ENCODE assay signal across 34 cellular contexts in the genomic region with DNA sequence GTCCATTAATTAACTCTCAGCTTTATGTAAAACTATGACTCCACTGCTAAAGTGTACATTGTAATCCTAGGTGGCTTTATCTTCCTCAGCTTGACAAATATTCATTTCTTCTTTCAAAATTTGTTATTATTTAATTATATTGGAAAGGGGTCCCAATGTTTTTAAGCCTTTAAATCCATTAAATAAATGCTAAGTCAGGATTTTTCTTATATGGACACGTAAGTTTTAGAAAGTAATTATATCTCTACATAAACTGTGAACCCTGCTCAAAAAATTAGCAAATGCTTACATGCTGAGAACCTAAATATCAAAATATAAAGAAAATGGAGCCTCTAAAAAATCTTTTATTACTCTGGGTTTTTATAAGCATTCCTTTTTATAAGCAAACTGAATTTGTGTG.
"Had no signal": no experiment of that assay in that cellular context is flagged by ENCODE, and none has a peak within 500 bp of the region (broad histone marks: within the 10 kb centered on the region; RNA-seq: fewer than 3 reads in every experiment).

No MANE protein-coding gene starts in this region.

- H3K9me3 Mint-ChIP-seq: activated naive CD4-positive, alpha-beta T cell treated with anti-CD3 and anti-CD28 coated beads, Interleukin-2, amount 10 ng/mL, durations not matched to agents 7 days and 5 days; activated naive CD8-positive, alpha-beta T cell treated with anti-CD3 and anti-CD28 coated beads, Interleukin-2, amount 10 ng/mL, durations not matched to agents 7 days and 5 days; activated T-helper 2 cell treated with anti-CD3 and anti-CD28 coated beads, Interferon-gamma antibody, Interleukin-2, Interleukin-4, amounts not matched to agents 10 μg/mL and 5 μg/mL and 100 μg/mL, durations not matched to agents 14 hours and 24 hours and 36 hours; T-helper 2 cell treated with Interferon-gamma antibody and Interleukin-4, amounts not matched to agents 5 μg/mL and 100 μg/mL, for 36 hours had no signal

- H3K36me3 Mint-ChIP-seq: activated naive CD4-positive, alpha-beta T cell treated with anti-CD3 and anti-CD28 coated beads, Interleukin-2, amount 10 ng/mL, durations not matched to agents 7 days and 5 days; activated naive CD8-positive, alpha-beta T cell; activated naive CD8-positive, alpha-beta T cell treated with anti-CD3 and anti-CD28 coated beads, Interleukin-2, amount 10 ng/mL, durations not matched to agents 7 days and 5 days; brain had no signal

- DNase-seq: activated B cell treated with CpG ODN at 0.5 μM for 24 hours; activated CD4-positive, alpha-beta T cell treated with anti-CD3 and anti-CD28 coated beads for 4 hours; activated CD4-positive, alpha-beta T cell treated with anti-CD3 and anti-CD28 coated beads, Interleukin-2, amount 10 ng/mL, durations not matched to agents 24 days and 14 days; activated CD4-positive, alpha-beta T cell treated with anti-CD3 and anti-CD28 coated beads, Interleukin-2, amount 50 U/mL, for 48 hours; activated CD4-positive, CD25-positive, alpha-beta regulatory T cell treated with anti-CD3 and anti-CD28 coated beads, Interleukin-2, amount 50 U/mL, for 72 hours; activated CD8-positive, alpha-beta memory T cell treated with anti-CD3 and anti-CD28 coated beads, Interleukin-2, amount 50 U/mL, for 4 hours; activated CD8-positive, alpha-beta T cell treated with anti-CD3 and anti-CD28 coated beads for 36 hours; activated effector memory CD4-positive, alpha-beta T cell treated with Interleukin-2 at 50 U/mL for 16 hours; activated gamma-delta T cell; activated naive CD4-positive, alpha-beta T cell treated with anti-CD3 and anti-CD28 coated beads, Interleukin-2, amount 10 ng/mL, durations not matched to agents 7 days and 5 days; activated naive CD4-positive, alpha-beta T cell treated with Interleukin-2 at 50 U/mL for 16 hours; activated naive CD8-positive, alpha-beta T cell treated with anti-CD3 and anti-CD28 coated beads, Interleukin-2, amount 10 ng/mL, durations not matched to agents 7 days and 5 days; activated naive CD8-positive, alpha-beta T cell treated with anti-CD3 and anti-CD28 coated beads, Interleukin-2, amount 50 U/mL, for 24 hours; activated T-cell treated with anti-CD3 and anti-CD28 coated beads for 4 hours; activated T-cell treated with anti-CD3 and anti-CD28 coated beads, Interleukin-2, amount 50 U/mL, for 1 hour; activated T-cell treated with anti-CD3 and anti-CD28 coated beads, Interleukin-2, amount 50 U/mL, for 48 hours; amygdala; anterior cingulate cortex; caudate nucleus; cerebellar nuclear complex; T-helper 2 cell; T-helper 9 cell had no signal

- ATAC-seq: activated CD8-positive, alpha-beta T cell treated with anti-CD3 and anti-CD28 coated beads for 36 hours; activated naive CD8-positive, alpha-beta T cell treated with anti-CD3 and anti-CD28 coated beads, Interleukin-2, amount 50 U/mL, for 24 hours had no signal

- H3K27ac ChIP-seq: ascending aorta, cardiac muscle cell, VCaP had no signal

- H3K27me3 ChIP-seq: ascending aorta, cardiac muscle cell had no signal

- H3K27me3 Mint-ChIP-seq: brain had no signal

- H3K27ac Mint-ChIP-seq: activated B cell treated with CpG ODN at 0.5 μM for 24 hours; activated CD4-positive, alpha-beta T cell treated with anti-CD3 and anti-CD28 coated beads, Interleukin-2, amount 10 ng/mL, durations not matched to agents 24 days and 14 days; activated CD8-positive, alpha-beta T cell treated with anti-CD3 and anti-CD28 coated beads for 36 hours; activated naive CD4-positive, alpha-beta T cell treated with anti-CD3 and anti-CD28 coated beads, Interleukin-2, amount 10 ng/mL, durations not matched to agents 7 days and 5 days; activated naive CD4-positive, alpha-beta T cell treated with anti-CD3 and anti-CD28 coated beads, Interleukin-2, amount 50 U/mL, for 24 hours; activated naive CD8-positive, alpha-beta T cell; activated naive CD8-positive, alpha-beta T cell treated with anti-CD3 and anti-CD28 coated beads, Interleukin-2, amount 10 ng/mL, durations not matched to agents 7 days and 5 days; activated naive CD8-positive, alpha-beta T cell treated with anti-CD3 and anti-CD28 coated beads, Interleukin-2, amount 50 U/mL, for 24 hours; activated T-helper 2 cell treated with anti-CD3 and anti-CD28 coated beads, Interferon-gamma antibody, Interleukin-2, Interleukin-4, amounts not matched to agents 10 μg/mL and 5 μg/mL and 100 μg/mL, durations not matched to agents 14 hours and 24 hours and 36 hours; brain; T-helper 1 cell treated with Interleukin-12 subunit alpha and Interleukin-12 subunit beta and Interleukin-4 antibody, amounts not matched to agents 30 μg/mL and 1 μg/mL, for 36 hours; T-helper 2 cell treated with Interferon-gamma antibody and Interleukin-4, amounts not matched to agents 5 μg/mL and 100 μg/mL, for 36 hours had no signal

- H3K36me3 ChIP-seq: ascending aorta, cardiac muscle cell had no signal

- H3K4me3 ChIP-seq: ascending aorta, cardiac muscle cell had no signal

- H3K4me1 Mint-ChIP-seq: activated B cell treated with CpG ODN at 0.5 μM for 24 hours; activated naive CD4-positive, alpha-beta T cell treated with anti-CD3 and anti-CD28 coated beads, Interleukin-2, amount 50 U/mL, for 24 hours; activated naive CD8-positive, alpha-beta T cell treated with anti-CD3 and anti-CD28 coated beads, Interleukin-2, amount 50 U/mL, for 24 hours; brain; central memory CD8-positive, alpha-beta T cell had no signal

- FAIRE-seq: bronchial epithelial cell, TTC549 had no signal

- H3K4me1 ChIP-seq: ascending aorta had no signal

- H3K4me3 Mint-ChIP-seq: activated B cell treated with CpG ODN at 0.5 μM for 24 hours; activated CD4-positive, alpha-beta T cell treated with anti-CD3 and anti-CD28 coated beads, Interleukin-2, amount 10 ng/mL, durations not matched to agents 24 days and 14 days; activated CD8-positive, alpha-beta T cell treated with anti-CD3 and anti-CD28 coated beads for 36 hours; activated naive CD4-positive, alpha-beta T cell treated with anti-CD3 and anti-CD28 coated beads, Interleukin-2, amount 10 ng/mL, durations not matched to agents 7 days and 5 days; activated naive CD4-positive, alpha-beta T cell treated with anti-CD3 and anti-CD28 coated beads, Interleukin-2, amount 50 U/mL, for 24 hours; activated naive CD8-positive, alpha-beta T cell; activated naive CD8-positive, alpha-beta T cell treated with anti-CD3 and anti-CD28 coated beads, Interleukin-2, amount 10 ng/mL, durations not matched to agents 7 days and 5 days; activated naive CD8-positive, alpha-beta T cell treated with anti-CD3 and anti-CD28 coated beads, Interleukin-2, amount 50 U/mL, for 24 hours; brain; central memory CD8-positive, alpha-beta T cell; T-helper 1 cell treated with Interleukin-12 subunit alpha and Interleukin-12 subunit beta and Interleukin-4 antibody, amounts not matched to agents 30 μg/mL and 1 μg/mL, for 36 hours; T-helper 2 cell treated with Interferon-gamma antibody and Interleukin-4, amounts not matched to agents 5 μg/mL and 100 μg/mL, for 36 hours had no signal
